In the genomic region with DNA sequence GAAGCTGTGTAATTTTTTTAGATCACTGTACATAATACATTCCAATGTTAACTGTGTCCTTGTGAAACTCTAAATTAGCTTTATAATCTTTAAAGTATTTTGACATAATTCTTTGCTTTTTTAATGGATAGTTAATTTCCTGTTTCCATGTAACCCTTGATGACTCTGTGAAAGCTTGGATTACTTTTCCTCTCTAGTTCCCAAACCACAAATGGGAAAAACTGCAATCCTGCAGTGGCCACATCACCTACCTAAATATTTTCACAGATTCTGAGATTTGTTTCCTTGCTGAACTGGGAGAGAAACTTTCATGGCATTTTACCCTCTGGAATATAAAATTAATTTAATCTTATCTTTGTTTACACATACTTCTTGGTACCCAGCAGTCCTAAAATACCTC, we compare ENCODE assay signal across 22 cellular contexts.
"Had no signal": no experiment of that assay in that cellular context is flagged by ENCODE, and none has a peak within 500 bp of the region (broad histone marks: within the 10 kb centered on the region; RNA-seq: fewer than 3 reads in every experiment).

No MANE protein-coding gene starts in this region.

- ATAC-seq: Panc1, PC-3, T-cell had no signal

- H3K9me3 ChIP-seq: SK-N-SH had no signal

- H3K4me3 Mint-ChIP-seq: T-cell had no signal

- H3K4me1 Mint-ChIP-seq: T-cell had no signal

- H3K27ac Mint-ChIP-seq: T-cell had no signal

- DNase-seq: Kasumi-1, MV-4-11, NCI-H1048, NCI-H1105, NCI-H1417, NCI-H1436 treated with DMSO at 0.1 percent for 48 hours, NCI-H1694, NCI-H1930, NCI-H2081, NCI-H2107, NCI-H2227 treated with DMSO at 0.1 percent for 48 hours, NCI-H524, NCI-H526 treated with DMSO at 0.1 percent for 48 hours, NCI-H774, PC-3, SHP77, SK-N-SH, SW 1271, T-cell had no signal

- H3K36me3 Mint-ChIP-seq: T-cell had no signal

- H3K27me3 Mint-ChIP-seq: T-cell had no signal

- H3K27ac ChIP-seq: KMS-11, RWPE1 had no signal
